9 cellular contexts compared by ENCODE assay signal in genomic region chr14:106843376-106843775, GRCh38.
DNase-seq lines count a peak whose midpoint lies in the region; ATAC-seq and TF ChIP-seq lines count a peak whose summit lies in the region.
"Had no signal": no experiment of that assay in that cellular context is flagged by ENCODE, and none has a peak within 500 bp of the region (broad histone marks: within the 10 kb centered on the region; RNA-seq: fewer than 3 reads in every experiment).

No MANE protein-coding gene starts in this region.

- POLR2A ChIA-PET in Panc1 (lab: Charles Lee), result no interaction called here

- peak overlapping the region; percentile 93 for H3K4me3 Mint-ChIP-seq in activated T-cell treated with anti-CD3 and anti-CD28 coated beads, Interleukin-2, amount 50 U/mL, for 4 hours

- in situ Hi-C loops in Panc1 (cut with HindIII; ENCODE audit: low pct_unique_long_range_greater_than_20kb, low sequenced_read_pairs), result no loop called here

- no peak for TF ChIP-seq EP300 in stomach (IDR thresholded peaks at IDR 0.05)

- H3K27me3 Mint-ChIP-seq in activated T-cell treated with anti-CD3 and anti-CD28 coated beads, Interleukin-2, amount 50 U/mL, for 4 hours (ENCODE audit: low read depth), result no peaks in the 10 kb centered on the region

- H3K4me1 ChIP-seq in Panc1 (ENCODE audit: control insufficient read depth, insufficient read depth, low read length) (peaks cover 8% of the 10 kb centered on the region; the same call in 1 of the 2 replicates), stomach (peaks cover 13 to 33% (median 22%) of the 10 kb centered on the region in 4 donors)

- TF ChIP-seq CTCF in Panc1 (IDR thresholded peaks at IDR 0.05), result no peak
- peak; percentile 8 for TF ChIP-seq CTCF in epithelial cell of proximal tubule (conservative IDR thresholded peaks at IDR 0.05; ENCODE audit: low read depth, low read length)
- TF ChIP-seq CTCF in stomach (IDR thresholded peaks at IDR 0.05), result no peak

- H3K9me3 ChIP-seq in Panc1 (ENCODE audit: control insufficient read depth, insufficient read depth, low read depth, low read length) (no peaks in the 10 kb centered on the region), stomach (no peaks in the 10 kb centered on the region)

- 44 to 64% (median 54%) methylated on average over 6 of the region's 6 CpGs for WGBS in stomach, 5 donors

- H3K27ac ChIP-seq in Panc1 (ENCODE audit: low read length) (no peak overlapping the region), stomach (peak overlapping the region; percentile 77 to 95 (median 83))

- H3K36me3 ChIP-seq in Panc1 (ENCODE audit: control insufficient read depth, insufficient read depth, low read length), result no peaks in the 10 kb centered on the region
- H3K36me3 ChIP-seq in stomach, result no peaks in the 10 kb centered on the region

- ATAC-seq in activated T-cell treated with anti-CD3 and anti-CD28 coated beads, Interleukin-2, amount 50 U/mL, for 4 hours, result no peak
- ATAC-seq in Panc1, result no peak
- no peak for ATAC-seq in HG03159 (IDR thresholded peaks at IDR 0.05; ENCODE audit: unreplicated experiment)
- ATAC-seq in HG02970 (IDR thresholded peaks at IDR 0.05; ENCODE audit: low FRiP score, unreplicated experiment), result no peak

- peaks cover 36% of the 10 kb centered on the region for H3K4me1 Mint-ChIP-seq in activated T-cell treated with anti-CD3 and anti-CD28 coated beads, Interleukin-2, amount 50 U/mL, for 4 hours (ENCODE audit: low read depth)

- peaks cover 2% of the 10 kb centered on the region; the same call in 1 of the 2 replicates for H3K27me3 ChIP-seq in Panc1 (ENCODE audit: control insufficient read depth, insufficient read depth, low read length)
- H3K27me3 ChIP-seq in stomach, result peaks cover 0 to 11% (median 0%) of the 10 kb centered on the region in 3 donors

- H3K9me3 Mint-ChIP-seq in activated T-cell treated with anti-CD3 and anti-CD28 coated beads, Interleukin-2, amount 50 U/mL, for 4 hours, result no peaks in the 10 kb centered on the region

- H3K4me3 ChIP-seq in Panc1 (ENCODE audit: low read depth in 2 of 2, low read length in 2 of 2) (peak overlapping the region; percentile 43 to 58; a peak in 3 of 4 replicates), epithelial cell of proximal tubule (ENCODE audit: low read depth, low read length) (peak overlapping the region; percentile 68), stomach (peak overlapping the region; percentile 38 to 50 (median 44))

- no TSS peak for BruUV-seq in Panc1 (replicated peaks; lab: Mats Ljungman, UMichigan)

- intact Hi-C loops in Panc1 (cut with micrococcal nuclease; ENCODE audit: unreplicated experiment), result no loop called here
- intact Hi-C loops in stomach (cut with DNase I; ENCODE audit: low total_unique reads), result no loop called here

- CTCF ChIA-PET in Panc1 (lab: Charles Lee), result no interaction called here

- H3K36me3 Mint-ChIP-seq in activated T-cell treated with anti-CD3 and anti-CD28 coated beads, Interleukin-2, amount 50 U/mL, for 4 hours (ENCODE audit: insufficient read depth), result no peaks in the 10 kb centered on the region

- no peak for DNase-seq in activated T-cell treated with anti-CD3 and anti-CD28 coated beads, Interleukin-2, amount 50 U/mL, for 4 hours
- DNase-seq in activated T-cell treated with anti-CD3 and anti-CD28 coated beads, Interleukin-2, amount 50 U/mL, for 48 hours, result no peak
- no peak for DNase-seq in Panc1 (ENCODE audit: low read depth, low spot score)
- no peak for DNase-seq in epithelial cell of proximal tubule (ENCODE audit: low read depth)
- no peak for DNase-seq in stomach
- no peak for DNase-seq in NCI-H2196 treated with DMSO at 0.1 percent for 48 hours (lab: John Stamatoyannopoulos, UW; ENCODE audit: unreplicated experiment)
- DNase-seq: cortex of kidney had no signal

- no peak for TF ChIP-seq POLR2A in stomach (IDR thresholded peaks at IDR 0.05)
